8 cellular contexts compared by ENCODE assay signal in genomic region chr5:77843570-77844407, GRCh38.
DNase-seq lines count a peak whose midpoint lies in the region; FAIRE-seq and TF ChIP-seq lines count a peak whose summit lies in the region.

No MANE protein-coding gene starts in this region.

- H3K79me2 ChIP-seq in neural cell (replicated peaks; ENCODE audit: insufficient read depth, low read length) = no peaks in the 10 kb centered on the region

- no peaks in the 10 kb centered on the region for H3K9me2 ChIP-seq in neural cell (ENCODE audit: insufficient read depth, low read length)

- CTCF ChIA-PET in AG04450 (lab: Charles Lee) = no interaction called here

- peak overlapping the region; percentile 51 for H3K4me3 ChIP-seq in AG04450 (ENCODE audit: low read depth, low read length)
- H3K4me3 ChIP-seq in SJCRH30 = no peak overlapping the region
- peak overlapping the region; percentile 52 for H3K4me3 ChIP-seq in fibroblast of villous mesenchyme (ENCODE audit: low read depth, low read length)
- peak overlapping the region; percentile 56 for H3K4me3 ChIP-seq in neural cell (ENCODE audit: low read length)

- H3K9me3 ChIP-seq in AG04450 (ENCODE audit: control insufficient read depth, insufficient read depth, low read length) (no peaks in the 10 kb centered on the region; the same call in 1 of the 2 replicates), SJCRH30 (replicated peaks) (no peaks in the 10 kb centered on the region; the same call in 1 of the 2 replicates), neural cell (ENCODE audit: low read length) (no peaks in the 10 kb centered on the region)

- H3K27ac ChIP-seq in AG04450 (ENCODE audit: low read depth, low read length) (no peak overlapping the region), SJCRH30 (no peak overlapping the region), neural cell (ENCODE audit: low read length) (no peak overlapping the region)

- peaks cover 14% of the 10 kb centered on the region for H3K4me1 ChIP-seq in SJCRH30

- no peak overlapping the region for H3K9ac ChIP-seq in neural cell (ENCODE audit: low read length)

- DNase-seq in AG04450 (ENCODE audit: low read depth, low spot score) (no peak), SJCRH30 (peak; percentile 57 to 70), fibroblast of villous mesenchyme (ENCODE audit: low read depth) (no peak), HTR-8/SVneo (ENCODE audit: insufficient read length, low spot score) (no peak), CD1c-positive myeloid dendritic cell (ENCODE audit: extremely low spot score) (no peak), T1000 (lab: John Stamatoyannopoulos, UW) (no peak)
- DNase-seq in NK-92 treated with Interleukin-12 subunit alpha and Interleukin-12 subunit beta, amount 100 ng/mL, for 24 hours (lab: John Stamatoyannopoulos, UW) = no peak

- no peak for TF ChIP-seq CTCF in AG04450 (IDR thresholded peaks at IDR 0.05; ENCODE audit: low read depth, low read length)
- TF ChIP-seq CTCF in fibroblast of villous mesenchyme (IDR thresholded peaks at IDR 0.05; ENCODE audit: insufficient read depth, low read depth, low read length) = no peak
- TF ChIP-seq CTCF in neural cell (IDR thresholded peaks at IDR 0.05; ENCODE audit: poor library complexity, severe bottlenecking) = no peak

- H3F3A ChIP-seq in neural cell (ENCODE audit: insufficient read depth, low read length, poor library complexity, severe bottlenecking) = no peaks in the 10 kb centered on the region

- H3K36me3 ChIP-seq in SJCRH30 (no peaks in the 10 kb centered on the region), neural cell (ENCODE audit: insufficient read depth, low read length) (no peaks in the 10 kb centered on the region)

- H3K4me2 ChIP-seq in neural cell (ENCODE audit: low read length) = no peak overlapping the region

- H3K27me3 ChIP-seq in AG04450 (ENCODE audit: control insufficient read depth, insufficient read depth, low read length) (no peaks in the 10 kb centered on the region), SJCRH30 (no peaks in the 10 kb centered on the region), neural cell (ENCODE audit: insufficient read depth, low read depth, low read length) (peaks cover 86% of the 10 kb centered on the region)

- no peak for TF ChIP-seq EP300 in neural cell (conservative IDR thresholded peaks at IDR 0.05; ENCODE audit: poor library complexity, severe bottlenecking)

- no peak for FAIRE-seq in HTR-8/SVneo (lab: Jason Lieb, UNC)

- no peak overlapping the region for H2AFZ ChIP-seq in neural cell (ENCODE audit: low read depth, low read length)

- POLR2A ChIA-PET in AG04450 (lab: Yijun Ruan, JAX) = no interaction called here

- no peaks in the 10 kb centered on the region for H4K20me1 ChIP-seq in neural cell (ENCODE audit: insufficient read depth)

- no peak for TF ChIP-seq RAD21 in neural cell (conservative IDR thresholded peaks at IDR 0.05)

TF ChIP-seq in neural cell, 6 proteins besides CTCF, POLR2A, EP300 and RAD21:
- TF ChIP-seq POLR2AphosphoS5 (IDR thresholded peaks at IDR 0.05) (no peak), SMC3 (conservative IDR thresholded peaks at IDR 0.05; ENCODE audit: poor library complexity) (no peak), EZH2 (IDR thresholded peaks at IDR 0.05; ENCODE audit: borderline replicate concordance, insufficient read depth, low read length, poor library complexity, severe bottlenecking) (no peak), TAF1 (IDR thresholded peaks at IDR 0.05; ENCODE audit: low read depth) (no peak), MXI1 (conservative IDR thresholded peaks at IDR 0.05; ENCODE audit: poor library complexity, severe bottlenecking) (no peak)
- TF ChIP-seq, protein P1, sequence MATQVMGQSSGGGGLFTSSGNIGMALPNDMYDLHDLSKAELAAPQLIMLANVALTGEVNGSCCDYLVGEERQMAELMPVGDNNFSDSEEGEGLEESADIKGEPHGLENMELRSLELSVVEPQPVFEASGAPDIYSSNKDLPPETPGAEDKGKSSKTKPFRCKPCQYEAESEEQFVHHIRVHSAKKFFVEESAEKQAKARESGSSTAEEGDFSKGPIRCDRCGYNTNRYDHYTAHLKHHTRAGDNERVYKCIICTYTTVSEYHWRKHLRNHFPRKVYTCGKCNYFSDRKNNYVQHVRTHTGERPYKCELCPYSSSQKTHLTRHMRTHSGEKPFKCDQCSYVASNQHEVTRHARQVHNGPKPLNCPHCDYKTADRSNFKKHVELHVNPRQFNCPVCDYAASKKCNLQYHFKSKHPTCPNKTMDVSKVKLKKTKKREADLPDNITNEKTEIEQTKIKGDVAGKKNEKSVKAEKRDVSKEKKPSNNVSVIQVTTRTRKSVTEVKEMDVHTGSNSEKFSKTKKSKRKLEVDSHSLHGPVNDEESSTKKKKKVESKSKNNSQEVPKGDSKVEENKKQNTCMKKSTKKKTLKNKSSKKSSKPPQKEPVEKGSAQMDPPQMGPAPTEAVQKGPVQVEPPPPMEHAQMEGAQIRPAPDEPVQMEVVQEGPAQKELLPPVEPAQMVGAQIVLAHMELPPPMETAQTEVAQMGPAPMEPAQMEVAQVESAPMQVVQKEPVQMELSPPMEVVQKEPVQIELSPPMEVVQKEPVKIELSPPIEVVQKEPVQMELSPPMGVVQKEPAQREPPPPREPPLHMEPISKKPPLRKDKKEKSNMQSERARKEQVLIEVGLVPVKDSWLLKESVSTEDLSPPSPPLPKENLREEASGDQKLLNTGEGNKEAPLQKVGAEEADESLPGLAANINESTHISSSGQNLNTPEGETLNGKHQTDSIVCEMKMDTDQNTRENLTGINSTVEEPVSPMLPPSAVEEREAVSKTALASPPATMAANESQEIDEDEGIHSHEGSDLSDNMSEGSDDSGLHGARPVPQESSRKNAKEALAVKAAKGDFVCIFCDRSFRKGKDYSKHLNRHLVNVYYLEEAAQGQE (IDR thresholded peaks at IDR 0.05; ENCODE audit: borderline replicate concordance) = no peak

Comparison
In these comparisons a context has a peak if more than half of its experiments do, and no peak if none do; other contexts are left out.
1. DNase-seq: peak in SJCRH30 (2 of 2); none in AG04450 (single experiment), fibroblast of villous mesenchyme (single experiment), NK-92 treated with Interleukin-12 subunit alpha and Interleukin-12 subunit beta, amount 100 ng/mL, for 24 hours (single experiment), HTR-8/SVneo (single experiment), CD1c-positive myeloid dendritic cell (single experiment) and T1000 (single experiment).